8 cellular contexts compared by ENCODE assay signal in the genomic region with DNA sequence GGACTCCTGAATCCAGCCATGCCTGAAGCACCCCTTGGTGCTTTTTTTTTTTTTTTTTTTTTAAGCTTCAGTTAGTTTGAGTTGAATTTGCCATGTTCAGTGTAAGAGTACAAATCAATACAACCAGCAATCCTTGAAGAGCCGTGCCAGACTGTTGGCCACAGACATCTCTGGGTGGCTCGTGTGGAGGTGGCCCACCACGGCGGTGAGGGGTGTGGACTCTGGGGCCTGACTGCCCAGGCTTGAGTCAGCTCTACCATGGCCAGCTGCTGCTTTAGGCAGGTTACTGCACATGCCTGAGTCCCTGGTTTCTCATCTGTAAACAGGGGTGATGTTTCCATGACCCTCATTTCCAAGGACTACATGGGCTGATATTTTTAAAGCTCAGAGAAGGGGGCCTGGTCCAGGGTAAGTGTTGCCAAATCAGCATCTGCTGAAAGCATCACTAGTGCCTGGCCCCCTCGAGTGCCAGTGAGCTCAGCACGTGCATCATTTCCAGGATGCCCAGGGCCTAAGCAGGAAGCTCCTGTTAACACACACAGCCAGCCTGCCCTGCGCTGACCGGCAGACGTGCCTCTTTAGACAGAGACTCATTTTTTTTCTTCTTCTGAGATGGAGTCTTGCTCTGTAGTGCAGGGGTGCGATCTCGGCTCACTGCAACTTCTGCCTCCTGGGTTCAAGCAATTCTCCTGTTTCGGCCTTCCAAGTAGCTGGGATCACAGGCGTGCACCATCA.
"Had no signal": no experiment of that assay in that cellular context is flagged by ENCODE, and none has a peak within 500 bp of the region (broad histone marks: within the 10 kb centered on the region; RNA-seq: fewer than 3 reads in every experiment).

No MANE protein-coding gene starts in this region.

- H3K27ac Mint-ChIP-seq: H9 had no signal

- H3K4me3 ChIP-seq: GM23248, K562 had no signal

- H3K27ac ChIP-seq: GM23248 had no signal

- ATAC-seq: K562 had no signal

- DNase-seq: GM23248, H9, HCEC 1CT, IMR-90 had no signal

- H2AFZ ChIP-seq: GM23248 had no signal

- FAIRE-seq: H1, H54, HTR-8/SVneo, K562 had no signal

- H3K9ac ChIP-seq: GM23248 had no signal

- H3K9me3 Mint-ChIP-seq: H9 had no signal

- H3K4me3 Mint-ChIP-seq: H9 had no signal
